ENCODE assay signal across 26 cellular contexts in the genomic region with DNA sequence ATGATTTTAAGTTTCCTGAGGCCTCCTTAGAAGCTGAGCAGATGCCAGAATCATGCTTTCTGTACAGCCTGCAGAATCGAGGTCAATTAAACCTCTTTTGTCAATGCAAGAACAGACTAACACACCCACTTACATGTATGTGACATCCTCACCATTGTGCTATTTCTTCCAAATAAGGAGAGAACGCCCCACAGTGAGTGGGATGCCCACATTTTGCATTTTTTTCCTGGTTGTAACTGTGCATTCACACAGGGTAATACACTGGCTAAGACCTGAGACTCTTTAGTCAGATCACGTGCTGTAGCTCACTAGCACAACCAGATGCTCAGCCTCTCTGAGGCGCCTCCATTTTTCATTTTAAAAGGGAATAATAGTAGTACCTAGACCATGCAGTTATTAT.
"Had no signal": no experiment of that assay in that cellular context is flagged by ENCODE, and none has a peak within 500 bp of the region (broad histone marks: within the 10 kb centered on the region; RNA-seq: fewer than 3 reads in every experiment).

No MANE protein-coding gene starts in this region.

- H3K9me3 Mint-ChIP-seq: dendritic cell treated with granulocyte-macrophage colony-stimulating factor and Interleukin-4, amounts not matched to agents 40 ng/mL and 50 ng/mL, for 4 days; effector memory CD8-positive, alpha-beta T cell; endodermal cell had no signal

- H3K27ac Mint-ChIP-seq: dendritic cell treated with granulocyte-macrophage colony-stimulating factor and Interleukin-4, amounts not matched to agents 40 ng/mL and 50 ng/mL, for 4 days; effector memory CD8-positive, alpha-beta T cell; endodermal cell had no signal

- H3K27ac ChIP-seq: colonic mucosa, coronary artery, dorsolateral prefrontal cortex, epithelial cell of prostate, esophagus muscularis mucosa, esophagus squamous epithelium, foreskin keratinocyte, gastrocnemius medialis, gastroesophageal sphincter, heart left ventricle had no signal

- H3K4me1 ChIP-seq: colonic mucosa, foreskin keratinocyte had no signal

- H3K27me3 Mint-ChIP-seq: effector memory CD8-positive, alpha-beta T cell had no signal

- H3K4me3 ChIP-seq: colonic mucosa, coronary artery, dorsolateral prefrontal cortex, esophagus muscularis mucosa, esophagus squamous epithelium, gastrocnemius medialis, gastroesophageal sphincter, heart left ventricle had no signal

- H3K27me3 ChIP-seq: colonic mucosa, dorsolateral prefrontal cortex, esophagus muscularis mucosa, foreskin keratinocyte, gastrocnemius medialis, gastroesophageal sphincter, heart left ventricle had no signal

- DNase-seq: colonic mucosa; cortex of kidney; dermis blood vessel endothelial cell; dorsolateral prefrontal cortex; effector CD4-positive, alpha-beta T cell; effector CD8-positive, alpha-beta T cell; effector memory CD4-positive, alpha-beta T cell; effector memory CD8-positive, alpha-beta T cell; endodermal cell; esophagus squamous epithelium; foreskin fibroblast; foreskin keratinocyte; foreskin melanocyte; gastrocnemius medialis; glutamatergic neuron; heart left ventricle had no signal

- FAIRE-seq: colon, endometrium, endothelial cell of umbilical vein, frontal cortex had no signal

- H3K9me3 ChIP-seq: colonic mucosa, esophagus muscularis mucosa, esophagus squamous epithelium, gastrocnemius medialis, gastroesophageal sphincter, heart left ventricle had no signal

- H3K36me3 ChIP-seq: colonic mucosa, esophagus muscularis mucosa, esophagus squamous epithelium, gastrocnemius medialis, gastroesophageal sphincter, heart left ventricle had no signal

- ATAC-seq: effector memory CD8-positive, alpha-beta T cell; esophagus mucosa; foreskin keratinocyte; gastrocnemius medialis; gastroesophageal sphincter; heart left ventricle had no signal

- H3K4me3 Mint-ChIP-seq: dendritic cell treated with granulocyte-macrophage colony-stimulating factor and Interleukin-4, amounts not matched to agents 40 ng/mL and 50 ng/mL, for 4 days; effector memory CD8-positive, alpha-beta T cell; endodermal cell had no signal
